1 cellular context compared by ENCODE assay signal in the genomic region with DNA sequence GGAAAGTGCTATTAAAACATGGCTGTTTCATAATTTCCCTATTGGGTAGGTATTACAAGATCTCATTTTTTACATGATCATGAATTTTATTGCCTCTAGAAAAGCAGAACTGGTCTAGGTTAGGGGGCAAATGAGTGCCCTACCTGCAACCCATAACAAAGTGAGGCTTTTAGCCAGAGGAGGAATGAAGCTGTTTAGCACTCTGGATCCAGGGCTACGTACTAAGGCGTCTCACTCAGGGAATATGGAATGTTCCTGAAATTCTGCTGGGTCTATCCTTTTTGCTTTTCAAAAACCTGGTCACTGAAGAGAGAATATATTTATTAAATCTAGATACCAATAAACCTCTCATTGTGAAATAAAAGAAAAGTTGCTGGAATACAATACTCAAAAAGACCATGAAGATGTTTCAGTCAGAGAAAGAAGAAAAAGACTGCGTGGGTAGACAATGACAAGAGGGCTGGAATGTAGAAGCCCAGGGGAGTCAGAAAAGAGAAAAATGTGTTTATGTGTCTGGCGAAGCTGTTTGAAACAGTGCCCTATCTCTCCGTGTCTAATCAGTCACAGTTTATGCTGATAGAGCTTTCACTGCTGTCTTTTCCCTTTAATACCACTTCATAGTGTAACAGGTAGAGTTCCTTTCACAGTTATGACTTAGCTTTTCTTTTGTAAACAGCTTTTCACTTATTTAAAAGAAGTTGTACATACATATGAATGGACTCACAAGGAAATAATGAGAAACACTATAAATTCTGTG.
TF ChIP-seq lines count a peak whose summit lies in the region.

No MANE protein-coding gene starts in this region.

TF ChIP-seq in HEK293, 187 proteins besides CTCF, POLR2A, EP300 and RAD21 (continued from another document):
- TF ChIP-seq WT1 (tag by site-specific recombination; IDR thresholded peaks at IDR 0.05) (peak; percentile 39; the same call in 1 of the 2 replicates), ZNF2 (tag by site-specific recombination; IDR thresholded peaks at IDR 0.05) (no peak), BCL11A (tag by site-specific recombination; IDR thresholded peaks at IDR 0.05; ENCODE audit: low read depth) (no peak), ZNF701 (tag by site-specific recombination; IDR thresholded peaks at IDR 0.05) (no peak), ZBTB8A (tag by site-specific recombination; IDR thresholded peaks at IDR 0.05) (no peak), HOXA7 (CRISPR knock-in tag; IDR thresholded peaks at IDR 0.05; ENCODE audit: borderline replicate concordance) (no peak), ZNF610 (tag by site-specific recombination; IDR thresholded peaks at IDR 0.05; ENCODE audit: borderline replicate concordance) (no peak), SALL2 (tag by site-specific recombination; IDR thresholded peaks at IDR 0.05; ENCODE audit: borderline replicate concordance) (no peak), ZNF785 (tag by site-specific recombination; IDR thresholded peaks at IDR 0.05) (no peak), ZNF433 (tag by site-specific recombination; IDR thresholded peaks at IDR 0.05; ENCODE audit: low read depth) (no peak), ZNF248 (tag by site-specific recombination; IDR thresholded peaks at IDR 0.05) (no peak), ZNF354C (tag by site-specific recombination; IDR thresholded peaks at IDR 0.05; ENCODE audit: borderline replicate concordance, low read depth) (no peak), ZFP69B (tag by site-specific recombination; IDR thresholded peaks at IDR 0.05) (no peak), ZNF324 (tag by site-specific recombination; IDR thresholded peaks at IDR 0.05) (no peak), ZNF10 (tag by site-specific recombination; IDR thresholded peaks at IDR 0.05) (peak; percentile 48), ZNF600 (tag by site-specific recombination; IDR thresholded peaks at IDR 0.05) (peak; percentile 32; the same call in 1 of the 2 replicates), TRIM28 (IDR thresholded peaks at IDR 0.05; ENCODE audit: borderline replicate concordance, low read length) (no peak; the same call in 1 of the 2 replicates), ZBTB17 (tag by site-specific recombination; IDR thresholded peaks at IDR 0.05) (peak; percentile 55), ZSCAN16 (tag by site-specific recombination; IDR thresholded peaks at IDR 0.05) (no peak), ZNF549 (tag by site-specific recombination; IDR thresholded peaks at IDR 0.05) (no peak), ZNF792 (tag by site-specific recombination; IDR thresholded peaks at IDR 0.05) (no peak), ZNF239 (tag by site-specific recombination; IDR thresholded peaks at IDR 0.05) (no peak)
- TF ChIP-seq, protein P1, sequence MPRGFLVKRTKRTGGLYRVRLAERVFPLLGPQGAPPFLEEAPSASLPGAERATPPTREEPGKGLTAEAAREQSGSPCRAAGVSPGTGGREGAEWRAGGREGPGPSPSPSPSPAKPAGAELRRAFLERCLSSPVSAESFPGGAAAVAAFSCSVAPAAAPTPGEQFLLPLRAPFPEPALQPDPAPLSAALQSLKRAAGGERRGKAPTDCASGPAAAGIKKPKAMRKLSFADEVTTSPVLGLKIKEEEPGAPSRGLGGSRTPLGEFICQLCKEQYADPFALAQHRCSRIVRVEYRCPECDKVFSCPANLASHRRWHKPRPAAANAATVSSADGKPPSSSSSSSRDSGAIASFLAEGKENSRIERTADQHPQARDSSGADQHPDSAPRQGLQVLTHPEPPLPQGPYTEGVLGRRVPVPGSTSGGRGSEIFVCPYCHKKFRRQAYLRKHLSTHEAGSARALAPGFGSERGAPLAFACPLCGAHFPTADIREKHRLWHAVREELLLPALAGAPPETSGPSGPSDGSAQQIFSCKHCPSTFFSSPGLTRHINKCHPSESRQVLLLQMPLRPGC (tag by site-specific recombination; IDR thresholded peaks at IDR 0.05), result no peak
- TF ChIP-seq, protein P2, sequence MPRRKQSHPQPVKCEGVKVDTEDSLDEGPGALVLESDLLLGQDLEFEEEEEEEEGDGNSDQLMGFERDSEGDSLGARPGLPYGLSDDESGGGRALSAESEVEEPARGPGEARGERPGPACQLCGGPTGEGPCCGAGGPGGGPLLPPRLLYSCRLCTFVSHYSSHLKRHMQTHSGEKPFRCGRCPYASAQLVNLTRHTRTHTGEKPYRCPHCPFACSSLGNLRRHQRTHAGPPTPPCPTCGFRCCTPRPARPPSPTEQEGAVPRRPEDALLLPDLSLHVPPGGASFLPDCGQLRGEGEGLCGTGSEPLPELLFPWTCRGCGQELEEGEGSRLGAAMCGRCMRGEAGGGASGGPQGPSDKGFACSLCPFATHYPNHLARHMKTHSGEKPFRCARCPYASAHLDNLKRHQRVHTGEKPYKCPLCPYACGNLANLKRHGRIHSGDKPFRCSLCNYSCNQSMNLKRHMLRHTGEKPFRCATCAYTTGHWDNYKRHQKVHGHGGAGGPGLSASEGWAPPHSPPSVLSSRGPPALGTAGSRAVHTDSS (tag by site-specific recombination; IDR thresholded peaks at IDR 0.05), result no peak
- TF ChIP-seq, protein P3, sequence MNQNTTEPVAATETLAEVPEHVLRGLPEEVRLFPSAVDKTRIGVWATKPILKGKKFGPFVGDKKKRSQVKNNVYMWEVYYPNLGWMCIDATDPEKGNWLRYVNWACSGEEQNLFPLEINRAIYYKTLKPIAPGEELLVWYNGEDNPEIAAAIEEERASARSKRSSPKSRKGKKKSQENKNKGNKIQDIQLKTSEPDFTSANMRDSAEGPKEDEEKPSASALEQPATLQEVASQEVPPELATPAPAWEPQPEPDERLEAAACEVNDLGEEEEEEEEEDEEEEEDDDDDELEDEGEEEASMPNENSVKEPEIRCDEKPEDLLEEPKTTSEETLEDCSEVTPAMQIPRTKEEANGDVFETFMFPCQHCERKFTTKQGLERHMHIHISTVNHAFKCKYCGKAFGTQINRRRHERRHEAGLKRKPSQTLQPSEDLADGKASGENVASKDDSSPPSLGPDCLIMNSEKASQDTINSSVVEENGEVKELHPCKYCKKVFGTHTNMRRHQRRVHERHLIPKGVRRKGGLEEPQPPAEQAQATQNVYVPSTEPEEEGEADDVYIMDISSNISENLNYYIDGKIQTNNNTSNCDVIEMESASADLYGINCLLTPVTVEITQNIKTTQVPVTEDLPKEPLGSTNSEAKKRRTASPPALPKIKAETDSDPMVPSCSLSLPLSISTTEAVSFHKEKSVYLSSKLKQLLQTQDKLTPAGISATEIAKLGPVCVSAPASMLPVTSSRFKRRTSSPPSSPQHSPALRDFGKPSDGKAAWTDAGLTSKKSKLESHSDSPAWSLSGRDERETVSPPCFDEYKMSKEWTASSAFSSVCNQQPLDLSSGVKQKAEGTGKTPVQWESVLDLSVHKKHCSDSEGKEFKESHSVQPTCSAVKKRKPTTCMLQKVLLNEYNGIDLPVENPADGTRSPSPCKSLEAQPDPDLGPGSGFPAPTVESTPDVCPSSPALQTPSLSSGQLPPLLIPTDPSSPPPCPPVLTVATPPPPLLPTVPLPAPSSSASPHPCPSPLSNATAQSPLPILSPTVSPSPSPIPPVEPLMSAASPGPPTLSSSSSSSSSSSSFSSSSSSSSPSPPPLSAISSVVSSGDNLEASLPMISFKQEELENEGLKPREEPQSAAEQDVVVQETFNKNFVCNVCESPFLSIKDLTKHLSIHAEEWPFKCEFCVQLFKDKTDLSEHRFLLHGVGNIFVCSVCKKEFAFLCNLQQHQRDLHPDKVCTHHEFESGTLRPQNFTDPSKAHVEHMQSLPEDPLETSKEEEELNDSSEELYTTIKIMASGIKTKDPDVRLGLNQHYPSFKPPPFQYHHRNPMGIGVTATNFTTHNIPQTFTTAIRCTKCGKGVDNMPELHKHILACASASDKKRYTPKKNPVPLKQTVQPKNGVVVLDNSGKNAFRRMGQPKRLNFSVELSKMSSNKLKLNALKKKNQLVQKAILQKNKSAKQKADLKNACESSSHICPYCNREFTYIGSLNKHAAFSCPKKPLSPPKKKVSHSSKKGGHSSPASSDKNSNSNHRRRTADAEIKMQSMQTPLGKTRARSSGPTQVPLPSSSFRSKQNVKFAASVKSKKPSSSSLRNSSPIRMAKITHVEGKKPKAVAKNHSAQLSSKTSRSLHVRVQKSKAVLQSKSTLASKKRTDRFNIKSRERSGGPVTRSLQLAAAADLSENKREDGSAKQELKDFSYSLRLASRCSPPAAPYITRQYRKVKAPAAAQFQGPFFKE (tag by site-specific recombination; IDR thresholded peaks at IDR 0.05; ENCODE audit: borderline replicate concordance), result no peak
- TF ChIP-seq, protein P4, sequence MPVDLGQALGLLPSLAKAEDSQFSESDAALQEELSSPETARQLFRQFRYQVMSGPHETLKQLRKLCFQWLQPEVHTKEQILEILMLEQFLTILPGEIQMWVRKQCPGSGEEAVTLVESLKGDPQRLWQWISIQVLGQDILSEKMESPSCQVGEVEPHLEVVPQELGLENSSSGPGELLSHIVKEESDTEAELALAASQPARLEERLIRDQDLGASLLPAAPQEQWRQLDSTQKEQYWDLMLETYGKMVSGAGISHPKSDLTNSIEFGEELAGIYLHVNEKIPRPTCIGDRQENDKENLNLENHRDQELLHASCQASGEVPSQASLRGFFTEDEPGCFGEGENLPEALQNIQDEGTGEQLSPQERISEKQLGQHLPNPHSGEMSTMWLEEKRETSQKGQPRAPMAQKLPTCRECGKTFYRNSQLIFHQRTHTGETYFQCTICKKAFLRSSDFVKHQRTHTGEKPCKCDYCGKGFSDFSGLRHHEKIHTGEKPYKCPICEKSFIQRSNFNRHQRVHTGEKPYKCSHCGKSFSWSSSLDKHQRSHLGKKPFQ (tag by site-specific recombination; IDR thresholded peaks at IDR 0.05), result no peak
- TF ChIP-seq, protein P5, sequence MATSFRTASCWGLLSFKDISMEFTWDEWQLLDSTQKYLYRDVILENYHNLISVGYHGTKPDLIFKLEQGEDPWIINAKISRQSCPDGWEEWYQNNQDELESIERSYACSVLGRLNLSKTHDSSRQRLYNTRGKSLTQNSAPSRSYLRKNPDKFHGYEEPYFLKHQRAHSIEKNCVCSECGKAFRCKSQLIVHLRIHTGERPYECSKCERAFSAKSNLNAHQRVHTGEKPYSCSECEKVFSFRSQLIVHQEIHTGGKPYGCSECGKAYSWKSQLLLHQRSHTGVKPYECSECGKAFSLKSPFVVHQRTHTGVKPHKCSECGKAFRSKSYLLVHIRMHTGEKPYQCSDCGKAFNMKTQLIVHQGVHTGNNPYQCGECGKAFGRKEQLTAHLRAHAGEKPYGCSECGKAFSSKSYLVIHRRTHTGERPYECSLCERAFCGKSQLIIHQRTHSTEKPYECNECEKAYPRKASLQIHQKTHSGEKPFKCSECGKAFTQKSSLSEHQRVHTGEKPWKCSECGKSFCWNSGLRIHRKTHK (tag by site-specific recombination; IDR thresholded peaks at IDR 0.05), result no peak
TF ChIP-seq in HEK293: peak in this region for 20.
